In genomic region chr5:32263683-32264082, GRCh38 we compare ENCODE assay signal across 24 cellular contexts. TPM values are rescaled to one million over a fixed set of nuclear protein-coding genes. Genes with fewer than 3 reads are reported as not detected.
A peak's percentile ranks its signal among the peaks of the same experiment; 100 is the strongest.
DNase-seq lines count a peak whose midpoint lies in the region; ATAC-seq, FAIRE-seq and TF ChIP-seq lines count a peak whose summit lies in the region.
"Had no signal": no experiment of that assay in that cellular context is flagged by ENCODE, and none has a peak within 500 bp of the region (broad histone marks: within the 10 kb centered on the region; RNA-seq: fewer than 3 reads in every experiment).

No MANE protein-coding gene starts in this region.

- peaks cover 0 to 39% of the 10 kb centered on the region in 2 donors for H3K36me3 ChIP-seq in adrenal gland (replicated peaks in 1 of 2)

- no peak for ATAC-seq in HG03565 (IDR thresholded peaks at IDR 0.05; ENCODE audit: unreplicated experiment)
- ATAC-seq: A549 had no signal

- TF ChIP-seq CTCF in adrenal gland (IDR thresholded peaks at IDR 0.05): no peak

- H3K9me3 ChIP-seq in adrenal gland (replicated peaks in 1 of 3): no peaks in the 10 kb centered on the region
- H3K9me3 ChIP-seq: A549, BE2C, Caco-2 had no signal

- 86 to 92% (median 91%) methylated on average over 4 of the region's 4 CpGs for WGBS in adrenal gland, 4 donors

- intact Hi-C loops in adrenal gland (cut with DNase I): no loop called here

- H3K4me1 ChIP-seq in adrenal gland (replicated peaks in 1 of 2): peaks cover 4 to 15% of the 10 kb centered on the region in 2 donors
- H3K4me1 ChIP-seq: A549, BE2C had no signal

- peak; percentile 16 for FAIRE-seq in HTR-8/SVneo (lab: Jason Lieb, UNC)
- FAIRE-seq: A549, G401.6, GM12892, GM19239, H1 had no signal

- no peak for DNase-seq in HTR-8/SVneo (ENCODE audit: insufficient read length, low spot score)
- peak; percentile 64 for DNase-seq in inferior parietal cortex (ENCODE audit: extremely low spot score)
- no peak for DNase-seq in T-helper 1 cell
- no peak for DNase-seq in adrenal gland
- DNase-seq: ACHN; AML-193; BE2C; Caco-2; CD4-positive, alpha-beta memory T cell; DMS153; DND-41; GM23248; H7; HCEC 1CT had no signal

- H3K27me3 ChIP-seq in adrenal gland: no peaks in the 10 kb centered on the region
- H3K27me3 ChIP-seq: BE2C; BLaER1 treated with 17β-estradiol and CSF1 and Interleukin-3, amounts not matched to agents 10 nM and 100 nM had no signal

- H3K27ac ChIP-seq in angular gyrus (ENCODE audit: low read depth, low read length) (peak overlapping the region; percentile 63), temporal lobe (ENCODE audit: low read depth, low read length) (peak overlapping the region; percentile 48), adrenal gland (no peak overlapping the region)
- H3K27ac ChIP-seq: 22Rv1; A549; BLaER1 treated with 17β-estradiol and CSF1 and Interleukin-3, amounts not matched to agents 10 nM and 100 nM; GM23248 had no signal

- no peak for TF ChIP-seq POLR2A in adrenal gland (IDR thresholded peaks at IDR 0.05)

- no peak overlapping the region for H3K4me3 ChIP-seq in adrenal gland
- H3K4me3 ChIP-seq: A549; BLaER1 treated with 17β-estradiol and CSF1 and Interleukin-3, amounts not matched to agents 10 nM and 100 nM; GM23248 had no signal

RNA-seq across cellular contexts. Expression of gene MTMR12, which starts 49.1 kb away (rescaled TPM):
- 18.4 TPM for total RNA-seq in temporal lobe
- 10 to 100 TPM; 21.7 to 30.7 (median 25.0) TPM for total RNA-seq in adrenal gland
- 10 to 100 TPM in 1 of 3 donors, 1 to 10 TPM in 2; 4.5 to 18.4 (median 6.5) TPM for polyA plus RNA-seq in adrenal gland

Comparison
In these comparisons a context has a peak if more than half of its experiments do, and no peak if none do; other contexts are left out.
1. H3K27ac ChIP-seq: peak in angular gyrus (single experiment) and temporal lobe (single experiment); none in adrenal gland (0 of 5).